Comparison of ENCODE assay signal across 20 cellular contexts in the genomic region with DNA sequence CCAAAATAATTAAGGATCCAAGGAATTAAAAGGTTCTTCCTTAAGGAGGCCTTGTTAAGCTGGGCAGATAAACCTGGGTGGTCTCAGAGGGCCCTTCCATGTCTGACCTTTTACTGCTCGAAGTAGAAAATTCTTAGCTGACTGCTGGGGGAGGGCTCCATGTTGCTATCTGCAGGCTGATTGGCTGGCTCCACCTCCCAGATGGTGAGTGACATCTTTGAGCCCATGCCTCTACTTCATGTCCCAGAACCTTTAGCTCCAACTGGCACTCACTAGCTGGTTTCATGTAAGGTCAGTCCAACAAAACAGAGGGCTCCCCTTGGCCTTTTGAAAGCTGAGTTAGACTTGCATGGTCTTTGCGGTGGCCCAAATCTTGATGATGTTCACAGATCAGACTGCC.
A peak's percentile ranks its signal among the peaks of the same experiment; 100 is the strongest.
DNase-seq lines count a peak whose midpoint lies in the region; ATAC-seq, FAIRE-seq and TF ChIP-seq lines count a peak whose summit lies in the region.
"Had no signal": no experiment of that assay in that cellular context is flagged by ENCODE, and none has a peak within 500 bp of the region (broad histone marks: within the 10 kb centered on the region; RNA-seq: fewer than 3 reads in every experiment).

No MANE protein-coding gene starts in this region.

- H3K4me3 Mint-ChIP-seq in memory B cell = no peak overlapping the region
- H3K4me3 Mint-ChIP-seq: CD14-positive monocyte; CD4-positive, alpha-beta memory T cell had no signal

- H3K36me3 Mint-ChIP-seq in memory B cell = peaks cover 24% of the 10 kb centered on the region
- H3K36me3 Mint-ChIP-seq: CD14-positive monocyte; CD4-positive, alpha-beta memory T cell had no signal

- no peak for TF ChIP-seq CTCF in GM12878 (IDR thresholded peaks at IDR 0.05 in 2 of 3, conservative IDR thresholded peaks at IDR 0.05 in 1 of 3; ENCODE audit: control insufficient read depth in 2 of 3, extremely low read depth in 1 of 3, insufficient read depth in 1 of 3, low read depth in 3 of 3, low read length in 3 of 3)

- DNase-seq in NAMALWA (ENCODE audit: low spot score) (peak; percentile 27), GM12878 (ENCODE audit: low read depth, low spot score) (no peak), memory B cell (ENCODE audit: low spot score in 2 of 2) (no peak), aorta (peak; percentile 2 to 9), pons (ENCODE audit: low spot score) (no peak), NCI-H1048 (lab: John Stamatoyannopoulos, UW) (no peak), ACHN (no peak), NCI-H748 (lab: John Stamatoyannopoulos, UW; ENCODE audit: unreplicated experiment) (no peak)
- DNase-seq: AML-193; CD4-positive, alpha-beta memory T cell; DMS153; DMS79; GDM1; GOT3; H7 had no signal

- CTCF ChIA-PET in GM12878 (lab: Yijun Ruan, JAX) = interaction anchor here (1.2 kb wide), 1 partner anchor 13 kb away, joined by 3 read pairs; no protein-coding TSS in a partner anchor

- in situ Hi-C loops in GM12878 (cut with MboI) = no loop called here
- in situ Hi-C loops in ACHN (cut with HindIII; ENCODE audit: low pct_ligation_motif_present, low pct_unique_long_range_greater_than_20kb, low sequenced_read_pairs) = no loop called here

- H3K4me1 ChIP-seq in GM12878 (ENCODE audit: control insufficient read depth, insufficient read depth, low read length) = peaks cover 11% of the 10 kb centered on the region; the same call in 1 of the 2 replicates
- no peaks in the 10 kb centered on the region for H3K4me1 ChIP-seq in aorta (ENCODE audit: control insufficient read depth in 1 of 2, insufficient read depth in 2 of 2, low read length in 2 of 2)

- H3K27ac ChIP-seq in GM12878 (ENCODE audit: control insufficient read depth, insufficient read depth) = no peak overlapping the region
- no peak overlapping the region for H3K27ac ChIP-seq in aorta (ENCODE audit: low read depth in 1 of 2, low read length in 2 of 2)
- H3K27ac ChIP-seq: BLaER1, HL-60 had no signal

- no peak overlapping the region for H3K4me2 ChIP-seq in GM12878 (ENCODE audit: control insufficient read depth, insufficient read depth)
- H3K4me2 ChIP-seq: BLaER1 had no signal

- no TSS peak for BruUV-seq in GM12878 (replicated peaks; lab: Mats Ljungman, UMichigan)

- H3K4me1 Mint-ChIP-seq in memory B cell = peaks cover 8% of the 10 kb centered on the region
- H3K4me1 Mint-ChIP-seq: CD14-positive monocyte; CD4-positive, alpha-beta memory T cell had no signal

- TF ChIP-seq RAD21 in GM12878 (IDR thresholded peaks at IDR 0.05; ENCODE audit: insufficient read depth, low read depth, low read length) = no peak

- no peaks in the 10 kb centered on the region for H3K9me3 Mint-ChIP-seq in memory B cell
- H3K9me3 Mint-ChIP-seq: CD4-positive, alpha-beta memory T cell had no signal

- no peak for FAIRE-seq in GM12878 (lab: Jason Lieb, UNC)
- FAIRE-seq: A204.1 had no signal

- no peak overlapping the region for H2AFZ ChIP-seq in GM12878 (ENCODE audit: control insufficient read depth, low read depth, low read length)

- TF ChIP-seq EP300 in GM12878 (IDR thresholded peaks at IDR 0.05; ENCODE audit: borderline replicate concordance in 1 of 2, control insufficient read depth in 1 of 2, low read depth in 2 of 2, low read length in 2 of 2) = no peak

- H3K9me3 ChIP-seq in GM12878 (replicated peaks; ENCODE audit: control insufficient read depth, insufficient read depth, low read length) (no peaks in the 10 kb centered on the region), aorta (ENCODE audit: control insufficient read depth, low read length) (no peaks in the 10 kb centered on the region)
- H3K9me3 ChIP-seq: BLaER1 had no signal

- no peaks in the 10 kb centered on the region for H3K79me2 ChIP-seq in GM12878 (ENCODE audit: control insufficient read depth, insufficient read depth, low read length)

- TF ChIP-seq POLR2A in GM12878 (IDR thresholded peaks at IDR 0.05; ENCODE audit: low read depth, low read length) = no peak

- RAD21 ChIA-PET in GM12878 (lab: Charles Lee; ENCODE audit: unreplicated experiment) = no interaction called here

- no peak overlapping the region for H3K4me3 ChIP-seq in GM12878
- H3K4me3 ChIP-seq in aorta (ENCODE audit: low read length in 2 of 2) = no peak overlapping the region
- H3K4me3 ChIP-seq: BLaER1 had no signal

- no peak for ATAC-seq in GM12878
- no peak for ATAC-seq in memory B cell (ENCODE audit: low read depth)
- ATAC-seq in aorta (ENCODE audit: low FRiP score) = no peak
- ATAC-seq: HCT116 had no signal

- H3K9ac ChIP-seq in GM12878 (ENCODE audit: control insufficient read depth, insufficient read depth, low read length) = no peak overlapping the region
- H3K9ac ChIP-seq: BLaER1 had no signal

- H3K27me3 Mint-ChIP-seq in memory B cell = no peaks in the 10 kb centered on the region

- peak overlapping the region; percentile 84 for H3K27ac Mint-ChIP-seq in memory B cell
- H3K27ac Mint-ChIP-seq: CD4-positive, alpha-beta memory T cell had no signal

- WGBS in GM12878 (ENCODE audit: insufficient coverage, insufficient replicate concordance, low lambda C conversion rate, missing lambda C conversion rate) = 68% methylated on average over 2 of the region's 2 CpGs
- WGBS in aorta, 2 donors = 77 to 80% methylated on average over 2 of the region's 2 CpGs

- H3K27me3 ChIP-seq in GM12878 (replicated peaks in 1 of 2; ENCODE audit: control insufficient read depth in 2 of 2, insufficient read depth in 2 of 2, low read length in 1 of 2) = no peaks in the 10 kb centered on the region
- no peaks in the 10 kb centered on the region for H3K27me3 ChIP-seq in aorta (ENCODE audit: control insufficient read depth in 1 of 2, insufficient read depth in 2 of 2, low read length in 1 of 2)
- H3K27me3 ChIP-seq: BLaER1 had no signal

- intact Hi-C loops in GM12878 (cut with micrococcal nuclease; ENCODE audit: unreplicated experiment) (no loop called here), aorta (cut with DNase I) (no loop called here)

- H3K36me3 ChIP-seq in GM12878 (ENCODE audit: control insufficient read depth in 2 of 2, insufficient read depth in 2 of 2, low read length in 1 of 2) = peaks cover 41 to 49% of the 10 kb centered on the region in 2 experiments
- no peaks in the 10 kb centered on the region for H3K36me3 ChIP-seq in aorta (ENCODE audit: control insufficient read depth in 1 of 2, insufficient read depth in 2 of 2, low read length in 1 of 2)

- peaks cover 4% of the 10 kb centered on the region; the same call in 1 of the 2 replicates for H4K20me1 ChIP-seq in GM12878 (ENCODE audit: control insufficient read depth, insufficient read depth)

- POLR2A ChIA-PET in GM12878 (lab: Charles Lee) = interaction anchor here (0.6 kb wide), 1 partner anchor 297 kb away, joined by 3 read pairs; no protein-coding TSS in a partner anchor

- SMC1A ChIA-PET in GM12878 (lab: Charles Lee; ENCODE audit: uncharacterized antibody, unreplicated experiment) = no interaction called here

TF ChIP-seq in GM12878, 131 proteins besides CTCF, POLR2A, EP300 and RAD21:
- TF ChIP-seq DPF2 (IDR thresholded peaks at IDR 0.05) = no peak
- TF ChIP-seq, protein P1, sequence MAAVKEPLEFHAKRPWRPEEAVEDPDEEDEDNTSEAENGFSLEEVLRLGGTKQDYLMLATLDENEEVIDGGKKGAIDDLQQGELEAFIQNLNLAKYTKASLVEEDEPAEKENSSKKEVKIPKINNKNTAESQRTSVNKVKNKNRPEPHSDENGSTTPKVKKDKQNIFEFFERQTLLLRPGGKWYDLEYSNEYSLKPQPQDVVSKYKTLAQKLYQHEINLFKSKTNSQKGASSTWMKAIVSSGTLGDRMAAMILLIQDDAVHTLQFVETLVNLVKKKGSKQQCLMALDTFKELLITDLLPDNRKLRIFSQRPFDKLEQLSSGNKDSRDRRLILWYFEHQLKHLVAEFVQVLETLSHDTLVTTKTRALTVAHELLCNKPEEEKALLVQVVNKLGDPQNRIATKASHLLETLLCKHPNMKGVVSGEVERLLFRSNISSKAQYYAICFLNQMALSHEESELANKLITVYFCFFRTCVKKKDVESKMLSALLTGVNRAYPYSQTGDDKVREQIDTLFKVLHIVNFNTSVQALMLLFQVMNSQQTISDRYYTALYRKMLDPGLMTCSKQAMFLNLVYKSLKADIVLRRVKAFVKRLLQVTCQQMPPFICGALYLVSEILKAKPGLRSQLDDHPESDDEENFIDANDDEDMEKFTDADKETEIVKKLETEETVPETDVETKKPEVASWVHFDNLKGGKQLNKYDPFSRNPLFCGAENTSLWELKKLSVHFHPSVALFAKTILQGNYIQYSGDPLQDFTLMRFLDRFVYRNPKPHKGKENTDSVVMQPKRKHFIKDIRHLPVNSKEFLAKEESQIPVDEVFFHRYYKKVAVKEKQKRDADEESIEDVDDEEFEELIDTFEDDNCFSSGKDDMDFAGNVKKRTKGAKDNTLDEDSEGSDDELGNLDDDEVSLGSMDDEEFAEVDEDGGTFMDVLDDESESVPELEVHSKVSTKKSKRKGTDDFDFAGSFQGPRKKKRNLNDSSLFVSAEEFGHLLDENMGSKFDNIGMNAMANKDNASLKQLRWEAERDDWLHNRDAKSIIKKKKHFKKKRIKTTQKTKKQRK (IDR thresholded peaks at IDR 0.05; ENCODE audit: low read depth, low read length) = no peak
- no peak for TF ChIP-seq ATF7 (IDR thresholded peaks at IDR 0.05; ENCODE audit: low read depth)
- TF ChIP-seq, protein P2, sequence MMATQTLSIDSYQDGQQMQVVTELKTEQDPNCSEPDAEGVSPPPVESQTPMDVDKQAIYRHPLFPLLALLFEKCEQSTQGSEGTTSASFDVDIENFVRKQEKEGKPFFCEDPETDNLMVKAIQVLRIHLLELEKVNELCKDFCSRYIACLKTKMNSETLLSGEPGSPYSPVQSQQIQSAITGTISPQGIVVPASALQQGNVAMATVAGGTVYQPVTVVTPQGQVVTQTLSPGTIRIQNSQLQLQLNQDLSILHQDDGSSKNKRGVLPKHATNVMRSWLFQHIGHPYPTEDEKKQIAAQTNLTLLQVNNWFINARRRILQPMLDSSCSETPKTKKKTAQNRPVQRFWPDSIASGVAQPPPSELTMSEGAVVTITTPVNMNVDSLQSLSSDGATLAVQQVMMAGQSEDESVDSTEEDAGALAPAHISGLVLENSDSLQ (IDR thresholded peaks at IDR 0.05) = peak; percentile 60
- TF ChIP-seq, protein P3, sequence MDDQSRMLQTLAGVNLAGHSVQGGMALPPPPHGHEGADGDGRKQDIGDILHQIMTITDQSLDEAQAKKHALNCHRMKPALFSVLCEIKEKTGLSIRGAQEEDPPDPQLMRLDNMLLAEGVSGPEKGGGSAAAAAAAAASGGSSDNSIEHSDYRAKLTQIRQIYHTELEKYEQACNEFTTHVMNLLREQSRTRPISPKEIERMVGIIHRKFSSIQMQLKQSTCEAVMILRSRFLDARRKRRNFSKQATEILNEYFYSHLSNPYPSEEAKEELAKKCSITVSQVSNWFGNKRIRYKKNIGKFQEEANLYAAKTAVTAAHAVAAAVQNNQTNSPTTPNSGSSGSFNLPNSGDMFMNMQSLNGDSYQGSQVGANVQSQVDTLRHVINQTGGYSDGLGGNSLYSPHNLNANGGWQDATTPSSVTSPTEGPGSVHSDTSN (IDR thresholded peaks at IDR 0.05; ENCODE audit: insufficient replicate concordance, low read depth, low read length) = peak; percentile 19

Comparison
In these comparisons a context has a peak if more than half of its experiments do, and no peak if none do; other contexts are left out.
1. DNase-seq: peak in NAMALWA (single experiment) and aorta (2 of 2); none in GM12878 (single experiment), memory B cell (0 of 2), pons (single experiment), NCI-H1048 (single experiment), ACHN (single experiment) and NCI-H748 (single experiment).